In genomic region chr2:166609183-166609959, GRCh38 we compare ENCODE assay signal across 1 cellular context.
TF ChIP-seq lines count a peak whose summit lies in the region.

No MANE protein-coding gene starts in this region.

TF ChIP-seq in HepG2, 621 proteins besides CTCF, POLR2A, EP300 and RAD21 (continued from another document and continues in another):
- TF ChIP-seq ZBTB33 (CRISPR knock-in tag; IDR thresholded peaks at IDR 0.05), result no peak
- no peak for TF ChIP-seq MTA3 (CRISPR knock-in tag; IDR thresholded peaks at IDR 0.05)
- TF ChIP-seq ZNF550 (CRISPR knock-in tag; IDR thresholded peaks at IDR 0.05; ENCODE audit: borderline replicate concordance), result no peak
- TF ChIP-seq SOX6 (IDR thresholded peaks at IDR 0.05), result no peak
- TF ChIP-seq SOX6 (CRISPR knock-in tag; IDR thresholded peaks at IDR 0.05), result peak; percentile 98
- no peak for TF ChIP-seq ZBTB37 (CRISPR knock-in tag; IDR thresholded peaks at IDR 0.05)
- no peak for TF ChIP-seq ZNF138 (CRISPR knock-in tag; IDR thresholded peaks at IDR 0.05; ENCODE audit: low read depth)
- TF ChIP-seq RXRB (CRISPR knock-in tag; IDR thresholded peaks at IDR 0.05; ENCODE audit: borderline replicate concordance), result peak; percentile 31; the same call in 1 of the 2 replicates
- TF ChIP-seq MAFF (IDR thresholded peaks at IDR 0.05; ENCODE audit: low read depth, low read length), result no peak
- TF ChIP-seq KLF11 (CRISPR knock-in tag; IDR thresholded peaks at IDR 0.05), result no peak
- TF ChIP-seq ZNF710 (CRISPR knock-in tag; IDR thresholded peaks at IDR 0.05; ENCODE audit: borderline replicate concordance), result peak; percentile 29; the same call in 1 of the 2 replicates
- TF ChIP-seq ZSCAN30 (CRISPR knock-in tag; IDR thresholded peaks at IDR 0.05), result no peak
- no peak for TF ChIP-seq PRDM10 (CRISPR knock-in tag; IDR thresholded peaks at IDR 0.05; ENCODE audit: low read depth)
- TF ChIP-seq FLYWCH1 (CRISPR knock-in tag; IDR thresholded peaks at IDR 0.05), result no peak
- TF ChIP-seq CBX5 (CRISPR knock-in tag; IDR thresholded peaks at IDR 0.05; ENCODE audit: borderline replicate concordance), result no peak
- no peak for TF ChIP-seq ZNF432 (CRISPR knock-in tag; IDR thresholded peaks at IDR 0.05; ENCODE audit: borderline replicate concordance)
- TF ChIP-seq ZNF275 (CRISPR knock-in tag; IDR thresholded peaks at IDR 0.05; ENCODE audit: borderline replicate concordance), result no peak
- no peak for TF ChIP-seq ZNF335 (CRISPR knock-in tag; IDR thresholded peaks at IDR 0.05)
- TF ChIP-seq FOXC1 (CRISPR knock-in tag; IDR thresholded peaks at IDR 0.05; ENCODE audit: borderline replicate concordance), result no peak
- no peak for TF ChIP-seq ZNF615 (CRISPR knock-in tag; IDR thresholded peaks at IDR 0.05; ENCODE audit: borderline replicate concordance)
- 0 out of 2 replicates have a peak, but pooled peaks have one; percentile 28 for TF ChIP-seq JUND (CRISPR knock-in tag; IDR thresholded peaks at IDR 0.05)
- TF ChIP-seq HOXA5 (CRISPR knock-in tag; IDR thresholded peaks at IDR 0.05), result no peak
- no peak for TF ChIP-seq THAP11 (CRISPR knock-in tag; IDR thresholded peaks at IDR 0.05)
- TF ChIP-seq E2F2 (CRISPR knock-in tag; IDR thresholded peaks at IDR 0.05; ENCODE audit: borderline replicate concordance), result no peak
- no peak for TF ChIP-seq ZNF558 (CRISPR knock-in tag; IDR thresholded peaks at IDR 0.05; ENCODE audit: borderline replicate concordance)
- TF ChIP-seq ZFP90 (CRISPR knock-in tag; IDR thresholded peaks at IDR 0.05; ENCODE audit: borderline replicate concordance), result no peak
- no peak for TF ChIP-seq SRF (IDR thresholded peaks at IDR 0.05; ENCODE audit: low read depth, low read length)
- no peak for TF ChIP-seq ZNF546 (CRISPR knock-in tag; conservative IDR thresholded peaks at IDR 0.05)
- no peak for TF ChIP-seq SETDB1 (CRISPR knock-in tag; IDR thresholded peaks at IDR 0.05; ENCODE audit: borderline replicate concordance)
- no peak for TF ChIP-seq E2F1 (CRISPR knock-in tag; IDR thresholded peaks at IDR 0.05)
- TF ChIP-seq ARID4A (CRISPR knock-in tag; IDR thresholded peaks at IDR 0.05; ENCODE audit: borderline replicate concordance), result no peak
- no peak for TF ChIP-seq XBP1 (CRISPR knock-in tag; IDR thresholded peaks at IDR 0.05)
- no peak for TF ChIP-seq RAD51 (IDR thresholded peaks at IDR 0.05; ENCODE audit: borderline replicate concordance)
- TF ChIP-seq FOXA1 (IDR thresholded peaks at IDR 0.05), result peak; percentile 52; the same call in 1 of the 2 replicates
- peak; percentile 80 for TF ChIP-seq FOXA1 (CRISPR knock-in tag; IDR thresholded peaks at IDR 0.05)
- TF ChIP-seq RORA (CRISPR knock-in tag; IDR thresholded peaks at IDR 0.05), result no peak
- no peak for TF ChIP-seq TSC22D2 (CRISPR knock-in tag; IDR thresholded peaks at IDR 0.05; ENCODE audit: borderline replicate concordance)
- TF ChIP-seq DDIT3 (CRISPR knock-in tag; IDR thresholded peaks at IDR 0.05), result no peak
- TF ChIP-seq ZEB1 (IDR thresholded peaks at IDR 0.05; ENCODE audit: insufficient replicate concordance, low read depth), result peak; percentile 51
